In genomic region chr6:113860165-113860955, GRCh38 we compare ENCODE assay signal across 8 cellular contexts. TPM values are rescaled to one million over a fixed set of nuclear protein-coding genes. Genes with fewer than 3 reads are reported as not detected.
A peak's percentile ranks its signal among the peaks of the same experiment; 100 is the strongest.
DNase-seq lines count a peak whose midpoint lies in the region; ATAC-seq and TF ChIP-seq lines count a peak whose summit lies in the region.

No MANE protein-coding gene starts in this region.

- DNase-seq in NCI-H82 (lab: John Stamatoyannopoulos, UW) = peak; percentile 40
- no peak for DNase-seq in NCI-H82 treated with DMSO at 0.1 percent for 48 hours (lab: John Stamatoyannopoulos, UW; ENCODE audit: unreplicated experiment)
- peak; percentile 23 for DNase-seq in activated naive CD8-positive, alpha-beta T cell treated with anti-CD3 and anti-CD28 coated beads, Interleukin-2, amount 10 ng/mL, durations not matched to agents 7 days and 5 days
- DNase-seq in right atrium auricular region (ENCODE audit: low spot score) = peak; percentile 62

- H3K4me1 Mint-ChIP-seq in activated naive CD8-positive, alpha-beta T cell treated with anti-CD3 and anti-CD28 coated beads, Interleukin-2, amount 10 ng/mL, durations not matched to agents 7 days and 5 days = peaks cover 13% of the 10 kb centered on the region

- H3K27me3 Mint-ChIP-seq in activated naive CD8-positive, alpha-beta T cell treated with anti-CD3 and anti-CD28 coated beads, Interleukin-2, amount 10 ng/mL, durations not matched to agents 7 days and 5 days = peaks cover 37% of the 10 kb centered on the region

- TF ChIP-seq CTCF in right atrium auricular region (IDR thresholded peaks at IDR 0.05) = no peak

- POLR2A ChIA-PET in activated naive CD8-positive, alpha-beta T cell treated with anti-CD3 and anti-CD28 coated beads, Interleukin-2, amount 10 ng/mL, durations not matched to agents 7 days and 5 days (lab: Charles Lee) = no interaction called here

- H3K4me3 Mint-ChIP-seq in activated naive CD8-positive, alpha-beta T cell treated with anti-CD3 and anti-CD28 coated beads, Interleukin-2, amount 10 ng/mL, durations not matched to agents 7 days and 5 days = peak overlapping the region; percentile 15

- H3K27me3 ChIP-seq in right atrium auricular region (no peaks in the 10 kb centered on the region), skeletal muscle satellite cell (ENCODE audit: control insufficient read depth, insufficient read depth, low read length) (no peaks in the 10 kb centered on the region)

- peak overlapping the region; percentile 91 for H3K4me2 ChIP-seq in skeletal muscle satellite cell (ENCODE audit: low read length)

- H3K4me1 ChIP-seq in right atrium auricular region (peaks cover 0 to 4% of the 10 kb centered on the region in 2 donors), skeletal muscle satellite cell (ENCODE audit: control insufficient read depth, insufficient read depth, low read length) (peaks cover 12% of the 10 kb centered on the region)

- ATAC-seq in activated naive CD8-positive, alpha-beta T cell treated with anti-CD3 and anti-CD28 coated beads, Interleukin-2, amount 10 ng/mL, durations not matched to agents 7 days and 5 days (ENCODE audit: low read depth) = no peak
- ATAC-seq in HG02981 (IDR thresholded peaks at IDR 0.05; ENCODE audit: unreplicated experiment) (no peak), HG02973 (IDR thresholded peaks at IDR 0.05; ENCODE audit: unreplicated experiment) (no peak), HG02763 (IDR thresholded peaks at IDR 0.05; ENCODE audit: unreplicated experiment) (no peak)

- H3K9ac ChIP-seq in skeletal muscle satellite cell (ENCODE audit: low read depth, low read length) = peak overlapping the region; percentile 100

- no peaks in the 10 kb centered on the region for H3K36me3 Mint-ChIP-seq in activated naive CD8-positive, alpha-beta T cell treated with anti-CD3 and anti-CD28 coated beads, Interleukin-2, amount 10 ng/mL, durations not matched to agents 7 days and 5 days

- peak overlapping the region; percentile 94 to 95 for H3K27ac ChIP-seq in right atrium auricular region

- H3K9me3 Mint-ChIP-seq in activated naive CD8-positive, alpha-beta T cell treated with anti-CD3 and anti-CD28 coated beads, Interleukin-2, amount 10 ng/mL, durations not matched to agents 7 days and 5 days = no peaks in the 10 kb centered on the region

- no peak overlapping the region for H3K27ac Mint-ChIP-seq in activated naive CD8-positive, alpha-beta T cell treated with anti-CD3 and anti-CD28 coated beads, Interleukin-2, amount 10 ng/mL, durations not matched to agents 7 days and 5 days

- H3K9me3 ChIP-seq in right atrium auricular region (no peaks in the 10 kb centered on the region), skeletal muscle satellite cell (replicated peaks; ENCODE audit: low read length) (no peaks in the 10 kb centered on the region)

- H3K4me3 ChIP-seq in right atrium auricular region (peak overlapping the region; percentile 60 to 78), skeletal muscle satellite cell (ENCODE audit: low read length) (peak overlapping the region; percentile 91)

- H3K36me3 ChIP-seq in right atrium auricular region (no peaks in the 10 kb centered on the region), skeletal muscle satellite cell (ENCODE audit: insufficient read depth, low read length) (peaks cover 21% of the 10 kb centered on the region)

RNA-seq across cellular contexts. Expression of gene MARCKS, which starts 3.2 kb away (rescaled TPM):
- total RNA-seq in activated naive CD8-positive, alpha-beta T cell treated with anti-CD3 and anti-CD28 coated beads, Interleukin-2, amount 10 ng/mL, durations not matched to agents 7 days and 5 days = 1 to 10 TPM; 1.7 to 2.2 TPM
- total RNA-seq in right atrium auricular region = 10 to 100 TPM in 1 of 2 donors, 1 to 10 TPM in 1; 9.8 to 13.5 TPM
- total RNA-seq in skeletal muscle satellite cell (2012; rRNA removed) = 51.7 and 70.3 TPM in 2 replicates
